22 cellular contexts compared by ENCODE assay signal in genomic region chr3:35793668-35794067, GRCh38.
DNase-seq lines count a peak whose midpoint lies in the region; ATAC-seq and TF ChIP-seq lines count a peak whose summit lies in the region.
"Had no signal": no experiment of that assay in that cellular context is flagged by ENCODE, and none has a peak within 500 bp of the region (broad histone marks: within the 10 kb centered on the region; RNA-seq: fewer than 3 reads in every experiment).

No MANE protein-coding gene starts in this region.

- H3K4me2 ChIP-seq in mesenchymal stem cell (ENCODE audit: low read length, poor library complexity, severe bottlenecking), result no peak overlapping the region
- H3K4me2 ChIP-seq: A549, GM23338 had no signal

- no peak overlapping the region for H3K4ac ChIP-seq in mesenchymal stem cell (ENCODE audit: low read depth in 1 of 2, low read length in 2 of 2)

- H3K14ac ChIP-seq in mesenchymal stem cell (ENCODE audit: low read length in 2 of 2), result no peak overlapping the region

- no peak overlapping the region for H2BK12ac ChIP-seq in mesenchymal stem cell (ENCODE audit: low read length in 2 of 2)

- H3K23ac ChIP-seq in mesenchymal stem cell (ENCODE audit: low read length in 2 of 2), result no peak overlapping the region

- H3K4me1 ChIP-seq in mesenchymal stem cell (ENCODE audit: control insufficient read depth, insufficient read depth, low read depth, low read length), result peaks cover 2% of the 10 kb centered on the region
- H3K4me1 ChIP-seq in psoas muscle, result peaks cover 4% of the 10 kb centered on the region
- H3K4me1 ChIP-seq: A549 had no signal

- H4K91ac ChIP-seq in mesenchymal stem cell (ENCODE audit: low read length), result no peak overlapping the region

- H4K8ac ChIP-seq in mesenchymal stem cell (ENCODE audit: low read length), result no peak overlapping the region

- in situ Hi-C loops in brain microvascular endothelial cell (cut with HindIII; ENCODE audit: low pct_ligation_motif_present, low sequenced_read_pairs), result no loop called here

- H3K27ac ChIP-seq in brain microvascular endothelial cell (no peak overlapping the region), mesenchymal stem cell (ENCODE audit: low read length, poor library complexity, severe bottlenecking) (no peak overlapping the region), psoas muscle (no peak overlapping the region), WERI-Rb-1 (no peak overlapping the region)
- H3K27ac ChIP-seq: A549 had no signal

- peak; percentile 0 for DNase-seq in MG63
- peak; percentile 59 for DNase-seq in brain microvascular endothelial cell
- no peak for DNase-seq in mesenchymal stem cell
- DNase-seq in psoas muscle, result no peak
- no peak for DNase-seq in hypothalamus (lab: John Stamatoyannopoulos, UW)
- no peak for DNase-seq in NCI-H2107 treated with DMSO at 0.1 percent for 48 hours (lab: John Stamatoyannopoulos, UW; ENCODE audit: unreplicated experiment)
- no peak for DNase-seq in WERI-Rb-1
- DNase-seq: 8988T; ACHN; AML-193; C1 segment of cervical spinal cord; Calu3; CD4-positive, alpha-beta memory T cell; COR-L47; DMS53; DMS79 treated with DMSO at 0.1 percent for 48 hours; GF-D8; HFFc6 had no signal

- H3K4me3 ChIP-seq in MG63 (no peak overlapping the region), brain microvascular endothelial cell (ENCODE audit: low read depth, low read length) (no peak overlapping the region), mesenchymal stem cell (ENCODE audit: insufficient read depth in 1 of 2, low read depth in 1 of 2, low read length in 2 of 2) (no peak overlapping the region), psoas muscle (no peak overlapping the region), WERI-Rb-1 (ENCODE audit: low read depth, low read length) (no peak overlapping the region)
- H3K4me3 ChIP-seq: A549, GM23338, HAP-1 had no signal

- no peak overlapping the region for H3K9ac ChIP-seq in mesenchymal stem cell (ENCODE audit: low read length)

- no peak overlapping the region for H2BK120ac ChIP-seq in mesenchymal stem cell (ENCODE audit: low read depth, low read length)

- WGBS in mesenchymal stem cell, result 43% methylated on average over 1 of the region's 1 CpG
- 88 to 98% (median 96%) methylated on average over 1 of the region's 1 CpG for WGBS in psoas muscle, 3 donors

- peak; percentile 17 to 72 (median 61) for ATAC-seq in psoas muscle
- ATAC-seq in GM21367 (IDR thresholded peaks at IDR 0.05; ENCODE audit: unreplicated experiment), result no peak
- ATAC-seq: A549, GM23338 had no signal

- H3K27me3 ChIP-seq in MG63 (no peaks in the 10 kb centered on the region), brain microvascular endothelial cell (replicated peaks) (no peaks in the 10 kb centered on the region), mesenchymal stem cell (ENCODE audit: control insufficient read depth in 1 of 2, insufficient read depth in 1 of 2, low read length in 2 of 2) (no peaks in the 10 kb centered on the region), psoas muscle (ENCODE audit: insufficient read depth in 3 of 3, low read length in 2 of 3) (no peaks in the 10 kb centered on the region), WERI-Rb-1 (ENCODE audit: insufficient read depth, low read depth, severe bottlenecking) (no peaks in the 10 kb centered on the region)

- no peak overlapping the region for H2BK15ac ChIP-seq in mesenchymal stem cell (ENCODE audit: low read depth, poor library complexity, severe bottlenecking)

- no peak overlapping the region for H2AFZ ChIP-seq in mesenchymal stem cell (ENCODE audit: low read depth, low read length)
- H2AFZ ChIP-seq: GM23338 had no signal

- intact Hi-C loops in psoas muscle (cut with DNase I), result no loop called here

- H3K36me3 ChIP-seq in MG63, result no peaks in the 10 kb centered on the region
- H3K36me3 ChIP-seq in brain microvascular endothelial cell (replicated peaks), result no peaks in the 10 kb centered on the region
- H3K36me3 ChIP-seq in mesenchymal stem cell (ENCODE audit: control insufficient read depth in 1 of 2, insufficient read depth in 2 of 2, low read depth in 1 of 2, low read length in 2 of 2), result no peaks in the 10 kb centered on the region
- H3K36me3 ChIP-seq in psoas muscle (ENCODE audit: insufficient read depth in 1 of 2, low read depth in 1 of 2), result peaks cover 4 to 57% of the 10 kb centered on the region in 2 donors
- H3K36me3 ChIP-seq in WERI-Rb-1, result no peaks in the 10 kb centered on the region
- H3K36me3 ChIP-seq: HAP-1 had no signal

- no peaks in the 10 kb centered on the region for H3K79me1 ChIP-seq in mesenchymal stem cell (replicated peaks; ENCODE audit: low read length, poor library complexity, severe bottlenecking)

- H2AK5ac ChIP-seq in mesenchymal stem cell (ENCODE audit: low read length, severe bottlenecking), result peak overlapping the region; percentile 16

- H2BK5ac ChIP-seq in mesenchymal stem cell (ENCODE audit: low read depth, low read length, poor library complexity, severe bottlenecking), result no peak overlapping the region

- TF ChIP-seq CTCF in brain microvascular endothelial cell (IDR thresholded peaks at IDR 0.05; ENCODE audit: low read depth, low read length, missing control alignments), result no peak
- TF ChIP-seq CTCF in psoas muscle (IDR thresholded peaks at IDR 0.05), result no peak
- TF ChIP-seq CTCF in WERI-Rb-1 (IDR thresholded peaks at IDR 0.05; ENCODE audit: low read depth, low read length), result no peak

- H3K18ac ChIP-seq in mesenchymal stem cell (ENCODE audit: low read depth in 1 of 2, low read length in 2 of 2), result no peak overlapping the region

- H3K9me3 ChIP-seq in MG63 (no peaks in the 10 kb centered on the region), mesenchymal stem cell (ENCODE audit: control insufficient read depth, low read length) (no peaks in the 10 kb centered on the region), psoas muscle (no peaks in the 10 kb centered on the region), WERI-Rb-1 (ENCODE audit: severe bottlenecking) (no peaks in the 10 kb centered on the region)
- H3K9me3 ChIP-seq: A549, HAP-1 had no signal

Comparison
In these comparisons a context has a peak if more than half of its experiments do, and no peak if none do; other contexts are left out.
1. DNase-seq: peak in MG63 (single experiment) and brain microvascular endothelial cell (single experiment); none in mesenchymal stem cell (single experiment), psoas muscle (0 of 2), hypothalamus (0 of 51), NCI-H2107 treated with DMSO at 0.1 percent for 48 hours (single experiment) and WERI-Rb-1 (single experiment).